Comparison of ENCODE assay signal across 7 cellular contexts in genomic region chr9:116686693-116687073, GRCh38. TPM values are rescaled to one million over a fixed set of nuclear protein-coding genes. Genes with fewer than 3 reads are reported as not detected.
DNase-seq lines count a peak whose midpoint lies in the region; ATAC-seq and TF ChIP-seq lines count a peak whose summit lies in the region.

No MANE protein-coding gene starts in this region.

- no peak for TF ChIP-seq POLR2A in heart left ventricle (IDR thresholded peaks at IDR 0.05)

- H3K27me3 ChIP-seq in heart left ventricle: no peaks in the 10 kb centered on the region

- H3K4me3 ChIP-seq in heart left ventricle (peak overlapping the region; percentile 56 to 89 (median 77)), skeletal muscle cell (ENCODE audit: low read depth, low read length) (peak overlapping the region; percentile 75)

- intact Hi-C loops in heart left ventricle (cut with DNase I): no loop called here

- H3K27ac Mint-ChIP-seq in T-helper 17 cell: peak overlapping the region; percentile 90

- peaks cover 0 to 35% (median 20%) of the 10 kb centered on the region in 12 donors for H3K4me1 ChIP-seq in heart left ventricle

- H3K4me3 Mint-ChIP-seq in T-helper 17 cell: peak overlapping the region; percentile 98

- H3K27me3 Mint-ChIP-seq in T-helper 17 cell: no peaks in the 10 kb centered on the region

- H3K4me1 Mint-ChIP-seq in T-helper 17 cell: peaks cover 38% of the 10 kb centered on the region

- TF ChIP-seq CTCF in heart left ventricle (IDR thresholded peaks at IDR 0.05): no peak

- ATAC-seq in GM18909 (IDR thresholded peaks at IDR 0.05; ENCODE audit: poor library complexity, unreplicated experiment) (peak; percentile 41), HG02885 (IDR thresholded peaks at IDR 0.05; ENCODE audit: poor library complexity, unreplicated experiment) (peak; percentile 37), T-helper 17 cell (peak; percentile 40), heart left ventricle (peak; percentile 44 to 47 (median 44))

- no peak for DNase-seq in T-helper 17 cell
- no peak for DNase-seq in heart left ventricle
- DNase-seq in skeletal muscle cell (ENCODE audit: low read depth): no peak
- no peak for DNase-seq in effector CD8-positive, alpha-beta T cell (lab: John Stamatoyannopoulos, UW)
- no peak for DNase-seq in kidney tubule cell (ENCODE audit: low spot score)

- peak overlapping the region in 11 of 12 donors; percentile 66 to 88 (median 79) for H3K27ac ChIP-seq in heart left ventricle

- H3K9me3 ChIP-seq in T-helper 17 cell (ENCODE audit: control insufficient read depth, low read length, poor library complexity, severe bottlenecking): no peaks in the 10 kb centered on the region
- H3K9me3 ChIP-seq in heart left ventricle: peaks cover 0 to 12% (median 0%) of the 10 kb centered on the region in 12 donors

- no peaks in the 10 kb centered on the region for H3K36me3 ChIP-seq in heart left ventricle

- 7 to 17% (median 10%) methylated on average over 6 to 7 of the region's 7 CpGs for WGBS in heart left ventricle, 4 donors

- peaks cover 7% of the 10 kb centered on the region for H3K36me3 Mint-ChIP-seq in T-helper 17 cell (ENCODE audit: low read depth)

RNA-seq across cellular contexts. Expression of gene TRIM32, which starts 0.4 kb away (rescaled TPM):
- total RNA-seq in T-helper 17 cell (10 to 100 TPM in 1 of 2 donors, 1 to 10 TPM in 1; 8.6 to 10.8 TPM), heart left ventricle (10 to 100 TPM; 12.5 to 17.9 (median 15.5) TPM)
- polyA plus RNA-seq in heart left ventricle: 1 to 10 TPM; 3.3 to 6.5 TPM
